12 cellular contexts compared by ENCODE assay signal in genomic region chr3:52070724-52071621, GRCh38. TPM values are rescaled to one million over a fixed set of nuclear protein-coding genes. Genes with fewer than 3 reads are reported as not detected.
DNase-seq lines count a peak whose midpoint lies in the region; ATAC-seq and TF ChIP-seq lines count a peak whose summit lies in the region.
"Had no signal": no experiment of that assay in that cellular context is flagged by ENCODE, and none has a peak within 500 bp of the region (broad histone marks: within the 10 kb centered on the region; RNA-seq: fewer than 3 reads in every experiment).

No MANE protein-coding gene starts in this region.

- H3K9me3 Mint-ChIP-seq in MCF 10A (ENCODE audit: unreplicated experiment): no peaks in the 10 kb centered on the region
- no peaks in the 10 kb centered on the region for H3K9me3 Mint-ChIP-seq in type B pancreatic cell
- H3K9me3 Mint-ChIP-seq in Calu3 (ENCODE audit: low read depth, unreplicated experiment): no peaks in the 10 kb centered on the region
- H3K9me3 Mint-ChIP-seq: neural progenitor cell had no signal

- H3K18ac ChIP-seq in neuronal stem cell (ENCODE audit: low read length): no peak overlapping the region

- no peak overlapping the region for H2BK120ac ChIP-seq in neuronal stem cell (ENCODE audit: low read depth, low read length)

- H3K4me1 ChIP-seq in breast epithelium (peaks cover 4 to 5% of the 10 kb centered on the region in 2 donors), neuronal stem cell (ENCODE audit: control insufficient read depth in 2 of 2, insufficient read depth in 1 of 2, low read depth in 1 of 2, low read length in 2 of 2) (peaks cover 0 to 7% of the 10 kb centered on the region in 2 donors), aorta (ENCODE audit: control insufficient read depth in 1 of 2, insufficient read depth in 2 of 2, low read length in 2 of 2) (no peaks in the 10 kb centered on the region)

- H3K4me1 Mint-ChIP-seq in MCF 10A (ENCODE audit: insufficient read depth, unreplicated experiment) (peaks cover 6% of the 10 kb centered on the region), type B pancreatic cell (ENCODE audit: unreplicated experiment) (peaks cover 28% of the 10 kb centered on the region), Calu3 (ENCODE audit: low read depth, unreplicated experiment) (no peaks in the 10 kb centered on the region)
- H3K4me1 Mint-ChIP-seq: activated CD4-positive, alpha-beta T cell treated with anti-CD3 and anti-CD28 coated beads for 36 hours had no signal

- intact Hi-C loops in breast epithelium (cut with DNase I; ENCODE audit: low total_unique reads): no loop called here
- intact Hi-C loops in MCF 10A (cut with micrococcal nuclease): no loop called here
- intact Hi-C loops in aorta (cut with DNase I): no loop called here
- intact Hi-C loops in Calu3 (cut with micrococcal nuclease; ENCODE audit: unreplicated experiment): no loop called here

- H3K36me3 Mint-ChIP-seq in MCF 10A (ENCODE audit: insufficient read depth, unreplicated experiment) (no peaks in the 10 kb centered on the region), type B pancreatic cell (no peaks in the 10 kb centered on the region), Calu3 (ENCODE audit: insufficient read depth, unreplicated experiment) (peaks cover 8% of the 10 kb centered on the region)
- H3K36me3 Mint-ChIP-seq: neural progenitor cell had no signal

- no peak for TF ChIP-seq POLR2A in breast epithelium (IDR thresholded peaks at IDR 0.05)

- H4K8ac ChIP-seq in neuronal stem cell (ENCODE audit: low read depth, low read length): no peak overlapping the region

- ATAC-seq in aorta (ENCODE audit: low FRiP score): peak; percentile 69
- ATAC-seq: activated CD4-positive, alpha-beta T cell treated with anti-CD3 and anti-CD28 coated beads for 36 hours had no signal

- H2AFZ ChIP-seq in neuronal stem cell (ENCODE audit: low read length): no peak overlapping the region
- H2AFZ ChIP-seq: neural progenitor cell had no signal

- H3K9ac ChIP-seq in neuronal stem cell (ENCODE audit: low read depth, low read length, poor library complexity): no peak overlapping the region
- H3K9ac ChIP-seq: neural progenitor cell had no signal

- H3K27ac Mint-ChIP-seq in MCF 10A (ENCODE audit: low read depth, unreplicated experiment): no peak overlapping the region
- H3K27ac Mint-ChIP-seq in type B pancreatic cell: no peak overlapping the region
- no peak overlapping the region for H3K27ac Mint-ChIP-seq in Calu3 (ENCODE audit: unreplicated experiment)
- H3K27ac Mint-ChIP-seq: activated CD4-positive, alpha-beta T cell treated with anti-CD3 and anti-CD28 coated beads for 36 hours had no signal

- H3K27ac ChIP-seq in breast epithelium: peak overlapping the region; percentile 77 to 86
- no peak overlapping the region for H3K27ac ChIP-seq in neuronal stem cell (replicated peaks; ENCODE audit: low read length)
- peak overlapping the region; percentile 62 to 66 for H3K27ac ChIP-seq in aorta (ENCODE audit: low read depth in 1 of 2, low read length in 2 of 2)

- peak overlapping the region; percentile 30 for H2BK12ac ChIP-seq in neuronal stem cell (ENCODE audit: low read length)

- H3K23ac ChIP-seq in neuronal stem cell (ENCODE audit: low read depth, low read length, poor library complexity): no peak overlapping the region

- DNase-seq in breast epithelium (ENCODE audit: low spot score in 2 of 2): no peak
- no peak for DNase-seq in MCF 10A (ENCODE audit: unreplicated experiment)
- peak; percentile 22 for DNase-seq in fibroblast of gingiva (ENCODE audit: low read depth)
- no peak for DNase-seq in neuronal stem cell (ENCODE audit: low spot score)
- peak in 1 of 2 donors; percentile 74 for DNase-seq in aorta
- no peak for DNase-seq in type B pancreatic cell (ENCODE audit: extremely low spot score, unreplicated experiment)
- DNase-seq in NCI-H1105 (lab: John Stamatoyannopoulos, UW): no peak
- no peak for DNase-seq in Calu3
- DNase-seq: activated CD4-positive, alpha-beta T cell treated with anti-CD3 and anti-CD28 coated beads for 36 hours; effector memory CD4-positive, alpha-beta T cell; stimulated activated CD4-positive, alpha-beta T cell treated with anti-CD3 and anti-CD28 coated beads, Interleukin-4, amount 100 ng/mL, for 24 hours had no signal

- H3K27me3 ChIP-seq in breast epithelium: no peaks in the 10 kb centered on the region
- peaks cover 0 to 3% (median 0%) of the 10 kb centered on the region in 3 experiments for H3K27me3 ChIP-seq in neuronal stem cell (ENCODE audit: control insufficient read depth in 3 of 3, insufficient read depth in 3 of 3, low read depth in 1 of 3, low read length in 3 of 3)
- no peaks in the 10 kb centered on the region for H3K27me3 ChIP-seq in aorta (ENCODE audit: control insufficient read depth in 1 of 2, insufficient read depth in 2 of 2, low read length in 1 of 2)
- H3K27me3 ChIP-seq: neural progenitor cell had no signal

- CTCF ChIA-PET in MCF 10A (lab: Yijun Ruan, JAX) (interaction anchor here (1.1 kb wide), 1 partner anchor 17 kb away, joined by 3 read pairs; no protein-coding TSS in a partner anchor), Calu3 (lab: Charles Lee) (no interaction called here)

- H3K9me3 ChIP-seq in breast epithelium (no peaks in the 10 kb centered on the region), neuronal stem cell (replicated peaks in 1 of 2; ENCODE audit: control insufficient read depth in 2 of 2, insufficient read depth in 1 of 2, low read depth in 1 of 2, low read length in 2 of 2) (peaks cover 0 to 1% of the 10 kb centered on the region in 2 donors), aorta (ENCODE audit: control insufficient read depth, low read length) (no peaks in the 10 kb centered on the region)

- peak overlapping the region; percentile 38 for H3K14ac ChIP-seq in neuronal stem cell (ENCODE audit: low read length)

- no peak overlapping the region for H3K4me2 ChIP-seq in neuronal stem cell (ENCODE audit: insufficient read depth, low read length, poor library complexity, severe bottlenecking)
- H3K4me2 ChIP-seq: neural progenitor cell had no signal

- WGBS in neuronal stem cell (ENCODE audit: extremely low coverage in 2 of 2, insufficient read length in 2 of 2, insufficient replicate concordance in 1 of 2), 2 donors: no CpG with 5 or more reads among the region's 22 CpGs
- WGBS in aorta, 2 donors: 24 to 30% methylated on average over 21 to 22 of the region's 22 CpGs

- TF ChIP-seq CTCF in breast epithelium (IDR thresholded peaks at IDR 0.05): no peak
- no peak for TF ChIP-seq CTCF in MCF 10A (IDR thresholded peaks at IDR 0.05; ENCODE audit: unreplicated experiment)
- no peak for TF ChIP-seq CTCF in type B pancreatic cell (conservative IDR thresholded peaks at IDR 0.05)
- no peak for TF ChIP-seq CTCF in Calu3 (IDR thresholded peaks at IDR 0.05; ENCODE audit: unreplicated experiment)

- no TSS peak for BruUV-seq in MCF 10A (replicated peaks; lab: Mats Ljungman, UMichigan)
- BruUV-seq in Calu3 (replicated peaks; lab: Mats Ljungman, UMichigan): no TSS peak

- no peak overlapping the region for H4K91ac ChIP-seq in neuronal stem cell (ENCODE audit: low read depth, low read length, poor library complexity)

- H3K36me3 ChIP-seq in breast epithelium: no peaks in the 10 kb centered on the region
- peaks cover 16 to 23% of the 10 kb centered on the region in 2 donors for H3K36me3 ChIP-seq in neuronal stem cell (replicated peaks in 1 of 2; ENCODE audit: control insufficient read depth in 2 of 2, insufficient read depth in 2 of 2, low read length in 2 of 2)
- no peaks in the 10 kb centered on the region for H3K36me3 ChIP-seq in aorta (ENCODE audit: control insufficient read depth in 1 of 2, insufficient read depth in 2 of 2, low read length in 1 of 2)
- H3K36me3 ChIP-seq: neural progenitor cell had no signal

- no peak overlapping the region for H2BK15ac ChIP-seq in neuronal stem cell (ENCODE audit: low read length)

- POLR2A ChIA-PET in MCF 10A (lab: Yijun Ruan, JAX): no interaction called here

- no peak overlapping the region for H2AK5ac ChIP-seq in neuronal stem cell (ENCODE audit: low read depth, low read length)

- no peak overlapping the region for H3K4me3 Mint-ChIP-seq in MCF 10A (ENCODE audit: unreplicated experiment)
- H3K4me3 Mint-ChIP-seq in type B pancreatic cell: no peak overlapping the region
- H3K4me3 Mint-ChIP-seq in Calu3 (ENCODE audit: low read depth, unreplicated experiment): no peak overlapping the region
- H3K4me3 Mint-ChIP-seq: activated CD4-positive, alpha-beta T cell treated with anti-CD3 and anti-CD28 coated beads for 36 hours; neural progenitor cell had no signal

- no peak overlapping the region for H2BK5ac ChIP-seq in neuronal stem cell (ENCODE audit: low read length)

- H3K79me1 ChIP-seq in neuronal stem cell (ENCODE audit: low read depth, low read length): peaks cover 5% of the 10 kb centered on the region

- H3K27me3 Mint-ChIP-seq in MCF 10A (ENCODE audit: insufficient read depth, unreplicated experiment) (no peaks in the 10 kb centered on the region), type B pancreatic cell (no peaks in the 10 kb centered on the region), Calu3 (ENCODE audit: unreplicated experiment) (no peaks in the 10 kb centered on the region)
- H3K27me3 Mint-ChIP-seq: activated CD4-positive, alpha-beta T cell treated with anti-CD3 and anti-CD28 coated beads for 36 hours had no signal

- H3K4ac ChIP-seq in neuronal stem cell (ENCODE audit: low read length): no peak overlapping the region

- peak overlapping the region in 1 of 3 donors; percentile 15 for H3K4me3 ChIP-seq in breast epithelium
- no peak overlapping the region for H3K4me3 ChIP-seq in neuronal stem cell (ENCODE audit: low read length in 2 of 2)
- H3K4me3 ChIP-seq in aorta (ENCODE audit: low read length in 2 of 2): no peak overlapping the region
- H3K4me3 ChIP-seq: neural progenitor cell had no signal

RNA-seq across cellular contexts. Expression of gene DUSP7, which starts 14.6 kb away (rescaled TPM):
- total RNA-seq in breast epithelium: 10 to 100 TPM in 1 of 3 donors, 1 to 10 TPM in 2; 7.0 to 11.1 (median 8.6) TPM
- total RNA-seq in MCF 10A (2022): 67.4 and 69.1 TPM in 2 replicates
- 13.5 TPM for polyA plus RNA-seq in neuronal stem cell (2013, experiment 1 of 2)
- 13.8 TPM for polyA plus RNA-seq in neuronal stem cell (2013, experiment 2 of 2)
- total RNA-seq in aorta: 10 to 100 TPM; 36.8 to 54.1 TPM
- polyA plus RNA-seq in aorta: 10 to 100 TPM in 1 of 2 donors, 1 to 10 TPM in 1; 8.8 to 14.4 TPM
- 11.9 and 25.9 TPM in 2 replicates for total RNA-seq in type B pancreatic cell (ENCODE audit: low replicate concordance)
- 7.7 and 7.9 TPM in 2 replicates for total RNA-seq in Calu3 (2022)
